In the genomic region with DNA sequence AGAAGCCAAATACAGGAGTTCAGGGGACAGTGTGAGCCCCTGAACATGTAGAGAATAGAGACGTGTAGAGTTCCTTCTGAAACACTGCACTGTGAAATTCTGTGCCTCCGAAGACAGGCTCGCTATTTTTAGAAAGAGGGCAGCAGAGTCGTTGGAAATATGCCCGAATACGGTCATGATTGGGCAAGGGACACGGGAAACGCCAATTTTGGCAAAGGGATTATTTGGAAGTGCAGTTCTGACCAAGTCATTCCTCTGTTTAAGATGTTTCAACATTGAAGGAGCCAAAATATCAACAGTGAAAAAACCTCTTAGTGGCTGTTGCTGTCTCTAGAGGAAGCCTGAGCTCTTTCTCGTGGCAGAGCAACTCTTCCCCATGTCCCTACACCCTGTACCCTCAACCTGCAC, we compare ENCODE assay signal across 11 cellular contexts. TPM values are rescaled to one million over a fixed set of nuclear protein-coding genes. Genes with fewer than 3 reads are reported as not detected.
DNase-seq lines count a peak whose midpoint lies in the region; FAIRE-seq and TF ChIP-seq lines count a peak whose summit lies in the region.
"Had no signal": no experiment of that assay in that cellular context is flagged by ENCODE, and none has a peak within 500 bp of the region (broad histone marks: within the 10 kb centered on the region; RNA-seq: fewer than 3 reads in every experiment).

No MANE protein-coding gene starts in this region.

- H3K36me3 ChIP-seq in duodenal mucosa (ENCODE audit: control insufficient read depth in 1 of 2, insufficient read depth in 2 of 2, low read length in 2 of 2) (no peaks in the 10 kb centered on the region), muscle layer of colon (ENCODE audit: insufficient read depth, low read length) (no peaks in the 10 kb centered on the region)
- H3K36me3 ChIP-seq: BE2C had no signal

- H3K4me1 Mint-ChIP-seq in mesothelial cell of epicardium = peaks cover 14% of the 10 kb centered on the region

- peaks cover 10% of the 10 kb centered on the region for H3K27me3 Mint-ChIP-seq in mesothelial cell of epicardium (ENCODE audit: low read depth)
- H3K27me3 Mint-ChIP-seq: activated CD4-positive, alpha-beta memory T cell treated with anti-CD3 and anti-CD28 coated beads for 36 hours had no signal

- H3K9me3 Mint-ChIP-seq in mesothelial cell of epicardium = no peaks in the 10 kb centered on the region
- H3K9me3 Mint-ChIP-seq: activated CD4-positive, alpha-beta memory T cell treated with anti-CD3 and anti-CD28 coated beads for 36 hours had no signal

- no peak overlapping the region for H3K9ac ChIP-seq in duodenal mucosa (ENCODE audit: low read depth in 1 of 2, low read length in 2 of 2)
- H3K9ac ChIP-seq in muscle layer of colon (ENCODE audit: low read length) = peak overlapping the region; percentile 74

- H3K9me3 ChIP-seq in duodenal mucosa (ENCODE audit: control insufficient read depth in 1 of 2, low read length in 2 of 2) (no peaks in the 10 kb centered on the region), muscle layer of colon (ENCODE audit: low read length) (no peaks in the 10 kb centered on the region)
- H3K9me3 ChIP-seq: BE2C had no signal

- peak; percentile 36 for DNase-seq in activated effector memory CD4-positive, alpha-beta T cell treated with anti-CD3 and anti-CD28 coated beads, Interleukin-2, amount 50 U/mL, for 16 hours
- no peak for DNase-seq in activated effector memory CD4-positive, alpha-beta T cell treated with Interleukin-2 at 50 U/mL for 16 hours
- DNase-seq in urothelium cell line (ENCODE audit: low spot score) (peak; percentile 31), HuH-7.5 (ENCODE audit: low spot score) (no peak), HTR-8/SVneo (ENCODE audit: insufficient read length, low spot score) (no peak), mesothelial cell of epicardium (ENCODE audit: low spot score in 2 of 2, unreplicated experiment in 2 of 2) (no peak)
- DNase-seq: activated CD4-positive, alpha-beta memory T cell treated with anti-CD3 and anti-CD28 coated beads for 36 hours; BE2C; cortex of kidney had no signal

- TF ChIP-seq CTCF in mesothelial cell of epicardium (IDR thresholded peaks at IDR 0.05; ENCODE audit: unreplicated experiment) = no peak

- no peaks in the 10 kb centered on the region for H3K36me3 Mint-ChIP-seq in mesothelial cell of epicardium
- H3K36me3 Mint-ChIP-seq: activated CD4-positive, alpha-beta memory T cell treated with anti-CD3 and anti-CD28 coated beads for 36 hours had no signal

- H3K27ac ChIP-seq in duodenal mucosa (ENCODE audit: low read depth, low read length) = peak overlapping the region; percentile 15
- H3K27ac ChIP-seq in muscle layer of colon (ENCODE audit: low read depth, low read length) = peak overlapping the region; percentile 88

- H3K27me3 ChIP-seq in duodenal mucosa (ENCODE audit: control insufficient read depth in 1 of 2, insufficient read depth in 2 of 2, low read length in 2 of 2) = peaks cover 3 to 6% of the 10 kb centered on the region in 2 donors
- no peaks in the 10 kb centered on the region for H3K27me3 ChIP-seq in muscle layer of colon (ENCODE audit: control insufficient read depth in 1 of 2, insufficient read depth in 2 of 2, low read length in 2 of 2)
- H3K27me3 ChIP-seq: BE2C had no signal

- no peak overlapping the region for H3K27ac Mint-ChIP-seq in mesothelial cell of epicardium
- H3K27ac Mint-ChIP-seq: activated CD4-positive, alpha-beta memory T cell treated with anti-CD3 and anti-CD28 coated beads for 36 hours had no signal

- peak; percentile 5 for FAIRE-seq in urothelium cell line (lab: Jason Lieb, UNC)
- FAIRE-seq in HTR-8/SVneo (lab: Jason Lieb, UNC) = no peak

- no peak overlapping the region for H3K4me3 Mint-ChIP-seq in mesothelial cell of epicardium
- H3K4me3 Mint-ChIP-seq: activated CD4-positive, alpha-beta memory T cell treated with anti-CD3 and anti-CD28 coated beads for 36 hours had no signal

- peaks cover 0 to 7% of the 10 kb centered on the region in 2 donors for H3K4me1 ChIP-seq in duodenal mucosa (ENCODE audit: control insufficient read depth in 1 of 2, insufficient read depth in 2 of 2, low read length in 2 of 2)
- H3K4me1 ChIP-seq in muscle layer of colon (ENCODE audit: insufficient read depth, low read length) = peaks cover 21% of the 10 kb centered on the region
- H3K4me1 ChIP-seq: BE2C had no signal

- H3K4me3 ChIP-seq in duodenal mucosa (ENCODE audit: low read depth in 1 of 2, low read length in 2 of 2) = no peak overlapping the region
- H3K4me3 ChIP-seq in muscle layer of colon (ENCODE audit: low read depth in 1 of 2, low read length in 2 of 2) = peak overlapping the region in 1 of 2 donors; percentile 41

RNA-seq across cellular contexts. Expression of a gene that starts 9.5 kb away (rescaled TPM):
- total RNA-seq in mesothelial cell of epicardium = 101 to 104 TPM (median 102 TPM) in 3 replicates

RNA-seq across cellular contexts. Expression of a gene that starts 37.6 kb away (rescaled TPM):
- total RNA-seq in mesothelial cell of epicardium = 9.6 to 10.3 TPM (median 10.1 TPM) in 3 replicates

Comparison
In these comparisons a context has a peak if more than half of its experiments do, and no peak if none do; other contexts are left out.
1. DNase-seq: peak in activated effector memory CD4-positive, alpha-beta T cell treated with anti-CD3 and anti-CD28 coated beads, Interleukin-2, amount 50 U/mL, for 16 hours (single experiment) and urothelium cell line (single experiment); none in activated effector memory CD4-positive, alpha-beta T cell treated with Interleukin-2 at 50 U/mL for 16 hours (single experiment), HuH-7.5 (single experiment), HTR-8/SVneo (single experiment) and mesothelial cell of epicardium (0 of 2).